18 cellular contexts compared by ENCODE assay signal in genomic region chr2:234271342-234271741, GRCh38.
DNase-seq lines count a peak whose midpoint lies in the region; ATAC-seq and TF ChIP-seq lines count a peak whose summit lies in the region.
"Had no signal": no experiment of that assay in that cellular context is flagged by ENCODE, and none has a peak within 500 bp of the region (broad histone marks: within the 10 kb centered on the region; RNA-seq: fewer than 3 reads in every experiment).

No MANE protein-coding gene starts in this region.

- H3K36me3 ChIP-seq in PC-3 (ENCODE audit: low read depth, low read length) (no peaks in the 10 kb centered on the region), mesenchymal stem cell (ENCODE audit: control insufficient read depth in 1 of 2, insufficient read depth in 2 of 2, low read depth in 1 of 2, low read length in 2 of 2) (no peaks in the 10 kb centered on the region)
- H3K36me3 ChIP-seq: BE2C had no signal

- H4K20me1 ChIP-seq in PC-3 (ENCODE audit: low read length): no peaks in the 10 kb centered on the region

- H3K27ac ChIP-seq in PC-3 (ENCODE audit: low read length) (no peak overlapping the region), caudate nucleus (ENCODE audit: low read depth, low read length) (no peak overlapping the region), mesenchymal stem cell (ENCODE audit: low read length, poor library complexity, severe bottlenecking) (no peak overlapping the region)
- H3K27ac ChIP-seq: HL-60 had no signal

- H3K4me1 ChIP-seq in PC-3 (ENCODE audit: insufficient read depth, low read length): peaks cover 9% of the 10 kb centered on the region
- H3K4me1 ChIP-seq in mesenchymal stem cell (ENCODE audit: control insufficient read depth, insufficient read depth, low read depth, low read length): peaks cover 2% of the 10 kb centered on the region
- H3K4me1 ChIP-seq: BE2C had no signal

- no peak overlapping the region for H3K4me3 ChIP-seq in PC-3 (ENCODE audit: low read length)
- H3K4me3 ChIP-seq in choroid plexus epithelial cell (ENCODE audit: low read depth, low read length): no peak overlapping the region
- no peak overlapping the region for H3K4me3 ChIP-seq in mesenchymal stem cell (ENCODE audit: insufficient read depth in 1 of 2, low read depth in 1 of 2, low read length in 2 of 2)

- POLR2A ChIA-PET in PC-3 (lab: Charles Lee; ENCODE audit: unreplicated experiment): no interaction called here
- POLR2A ChIA-PET in activated CD4-positive, alpha-beta memory T cell treated with anti-CD3 and anti-CD28 coated beads, Interleukin-2, amount 10 ng/mL, durations not matched to agents 7 days and 5 days (lab: Charles Lee): interaction anchor here (0.7 to 1.7 kb wide), 6 partner anchors 13 to 226 kb away, joined by 3 to 8 read pairs (median 4); partner anchors contain the start of gene ARL4C

- H3K9me2 ChIP-seq in PC-3 (replicated peaks; ENCODE audit: low read length): no peaks in the 10 kb centered on the region

- intact Hi-C loops in PC-3 (cut with micrococcal nuclease): no loop called here

- H3K4me1 Mint-ChIP-seq in stimulated activated naive CD8-positive, alpha-beta T cell treated with anti-CD3 and anti-CD28 coated beads, Interleukin-15, Interleukin-2, amounts not matched to agents 100 ng/mL and 50 ng/mL, for 24 hours (ENCODE audit: low read depth): peaks cover 83% of the 10 kb centered on the region
- H3K4me1 Mint-ChIP-seq in type B pancreatic cell (ENCODE audit: unreplicated experiment): no peaks in the 10 kb centered on the region
- H3K4me1 Mint-ChIP-seq in activated CD4-positive, alpha-beta memory T cell treated with anti-CD3 and anti-CD28 coated beads, Interleukin-2, amount 10 ng/mL, durations not matched to agents 7 days and 5 days: peaks cover 74% of the 10 kb centered on the region
- H3K4me1 Mint-ChIP-seq: H9 had no signal

- H3K79me2 ChIP-seq in PC-3 (ENCODE audit: low read length): no peaks in the 10 kb centered on the region

- H2BK120ac ChIP-seq in mesenchymal stem cell (ENCODE audit: low read depth, low read length): no peak overlapping the region

- H2AK5ac ChIP-seq in mesenchymal stem cell (ENCODE audit: low read length, severe bottlenecking): no peak overlapping the region

- H4K8ac ChIP-seq in mesenchymal stem cell (ENCODE audit: low read length): no peak overlapping the region

- H3K9me3 Mint-ChIP-seq in stimulated activated naive CD8-positive, alpha-beta T cell treated with anti-CD3 and anti-CD28 coated beads, Interleukin-15, Interleukin-2, amounts not matched to agents 100 ng/mL and 50 ng/mL, for 24 hours: no peaks in the 10 kb centered on the region
- peaks cover 6% of the 10 kb centered on the region for H3K9me3 Mint-ChIP-seq in type B pancreatic cell
- peaks cover 5% of the 10 kb centered on the region for H3K9me3 Mint-ChIP-seq in activated CD4-positive, alpha-beta memory T cell treated with anti-CD3 and anti-CD28 coated beads, Interleukin-2, amount 10 ng/mL, durations not matched to agents 7 days and 5 days
- H3K9me3 Mint-ChIP-seq: CD4-positive, alpha-beta T cell; H9 had no signal

- H2AFZ ChIP-seq in PC-3 (ENCODE audit: low read length): no peak overlapping the region
- no peak overlapping the region for H2AFZ ChIP-seq in mesenchymal stem cell (ENCODE audit: low read depth, low read length)

- H3K27me3 Mint-ChIP-seq in stimulated activated naive CD8-positive, alpha-beta T cell treated with anti-CD3 and anti-CD28 coated beads, Interleukin-15, Interleukin-2, amounts not matched to agents 100 ng/mL and 50 ng/mL, for 24 hours: no peaks in the 10 kb centered on the region
- no peaks in the 10 kb centered on the region for H3K27me3 Mint-ChIP-seq in type B pancreatic cell
- no peaks in the 10 kb centered on the region for H3K27me3 Mint-ChIP-seq in activated CD4-positive, alpha-beta memory T cell treated with anti-CD3 and anti-CD28 coated beads, Interleukin-2, amount 10 ng/mL, durations not matched to agents 7 days and 5 days
- H3K27me3 Mint-ChIP-seq: CD4-positive, alpha-beta T cell had no signal

- no peaks in the 10 kb centered on the region for H3F3A ChIP-seq in PC-3 (ENCODE audit: low read length, unreplicated experiment)

- H2BK15ac ChIP-seq in mesenchymal stem cell (ENCODE audit: low read depth, poor library complexity, severe bottlenecking): no peak overlapping the region

- DNase-seq in stimulated activated naive CD8-positive, alpha-beta T cell treated with anti-CD3 and anti-CD28 coated beads, Interleukin-15, Interleukin-2, amounts not matched to agents 100 U/mL and 50 U/mL, for 24 hours: no peak
- DNase-seq in PC-3 (no peak), choroid plexus epithelial cell (ENCODE audit: low read depth) (no peak), type B pancreatic cell (ENCODE audit: extremely low spot score, unreplicated experiment) (no peak), caudate nucleus (lab: John Stamatoyannopoulos, UW) (no peak), mesenchymal stem cell (no peak)
- no peak for DNase-seq in activated CD4-positive, alpha-beta memory T cell treated with anti-CD3 and anti-CD28 coated beads, Interleukin-2, amount 10 ng/mL, durations not matched to agents 7 days and 5 days
- DNase-seq: BE2C; CD4-positive, alpha-beta T cell; H9; NCI-H1417 treated with DMSO at 0.1 percent for 48 hours; NCI-H2107; NCI-H2227 treated with DMSO at 0.1 percent for 48 hours; NCI-H524; SHP77 treated with DMSO at 0.1 percent for 48 hours had no signal

- H3K4me2 ChIP-seq in PC-3 (ENCODE audit: low read length): no peak overlapping the region
- H3K4me2 ChIP-seq in mesenchymal stem cell (ENCODE audit: low read length, poor library complexity, severe bottlenecking): no peak overlapping the region

- 89% methylated on average over 4 of the region's 4 CpGs for WGBS in mesenchymal stem cell

- H3K27ac Mint-ChIP-seq in stimulated activated naive CD8-positive, alpha-beta T cell treated with anti-CD3 and anti-CD28 coated beads, Interleukin-15, Interleukin-2, amounts not matched to agents 100 ng/mL and 50 ng/mL, for 24 hours: peak overlapping the region; percentile 96
- H3K27ac Mint-ChIP-seq in type B pancreatic cell: no peak overlapping the region
- H3K27ac Mint-ChIP-seq in activated CD4-positive, alpha-beta memory T cell treated with anti-CD3 and anti-CD28 coated beads, Interleukin-2, amount 10 ng/mL, durations not matched to agents 7 days and 5 days: no peak overlapping the region
- H3K27ac Mint-ChIP-seq: H9 had no signal

- H3K9ac ChIP-seq in PC-3 (ENCODE audit: low read length) (no peak overlapping the region), mesenchymal stem cell (ENCODE audit: low read length) (no peak overlapping the region)

- no TSS peak for BruUV-seq in PC-3 (replicated peaks; lab: Mats Ljungman, UMichigan)

- H4K91ac ChIP-seq in mesenchymal stem cell (ENCODE audit: low read length): no peak overlapping the region

- no peak overlapping the region for H2BK5ac ChIP-seq in mesenchymal stem cell (ENCODE audit: low read depth, low read length, poor library complexity, severe bottlenecking)

- no peaks in the 10 kb centered on the region for H3K79me1 ChIP-seq in mesenchymal stem cell (replicated peaks; ENCODE audit: low read length, poor library complexity, severe bottlenecking)

- no peak for TF ChIP-seq CTCF in PC-3 (conservative IDR thresholded peaks at IDR 0.05; ENCODE audit: low read depth, low read length)
- peak; percentile 21 for TF ChIP-seq CTCF in choroid plexus epithelial cell (conservative IDR thresholded peaks at IDR 0.05; ENCODE audit: low read depth, low read length)
- TF ChIP-seq CTCF in type B pancreatic cell (conservative IDR thresholded peaks at IDR 0.05): peak; percentile 28

- H3K9me3 ChIP-seq in PC-3 (ENCODE audit: low read length) (no peaks in the 10 kb centered on the region), mesenchymal stem cell (ENCODE audit: control insufficient read depth, low read length) (no peaks in the 10 kb centered on the region)
- H3K9me3 ChIP-seq: BE2C had no signal

- CTCF ChIA-PET in PC-3 (lab: Charles Lee): interaction anchor here (0.7 kb wide), 1 partner anchor 124 kb away, joined by 5 read pairs; no protein-coding TSS in a partner anchor
- CTCF ChIA-PET in activated CD4-positive, alpha-beta memory T cell treated with anti-CD3 and anti-CD28 coated beads, Interleukin-2, amount 10 ng/mL, durations not matched to agents 7 days and 5 days (lab: Charles Lee): interaction anchor here (1.0 to 1.3 kb wide), 4 partner anchors 10 to 294 kb away, joined by 3 to 5 read pairs (median 4); no protein-coding TSS in a partner anchor

- no peak overlapping the region for H3K23ac ChIP-seq in mesenchymal stem cell (ENCODE audit: low read length in 2 of 2)

- H3K4ac ChIP-seq in mesenchymal stem cell (ENCODE audit: low read depth in 1 of 2, low read length in 2 of 2): no peak overlapping the region

- no peaks in the 10 kb centered on the region for H3K27me3 ChIP-seq in PC-3 (ENCODE audit: low read length)
- no peaks in the 10 kb centered on the region for H3K27me3 ChIP-seq in mesenchymal stem cell (ENCODE audit: control insufficient read depth in 1 of 2, insufficient read depth in 1 of 2, low read length in 2 of 2)
- H3K27me3 ChIP-seq: BE2C had no signal

- no peak overlapping the region for H2BK12ac ChIP-seq in mesenchymal stem cell (ENCODE audit: low read length in 2 of 2)

- H3K14ac ChIP-seq in mesenchymal stem cell (ENCODE audit: low read length in 2 of 2): no peak overlapping the region

- no peak overlapping the region for H3K18ac ChIP-seq in mesenchymal stem cell (ENCODE audit: low read depth in 1 of 2, low read length in 2 of 2)

- peaks cover 4% of the 10 kb centered on the region for H3K36me3 Mint-ChIP-seq in stimulated activated naive CD8-positive, alpha-beta T cell treated with anti-CD3 and anti-CD28 coated beads, Interleukin-15, Interleukin-2, amounts not matched to agents 100 ng/mL and 50 ng/mL, for 24 hours (ENCODE audit: low read depth)
- H3K36me3 Mint-ChIP-seq in type B pancreatic cell: no peaks in the 10 kb centered on the region
- H3K36me3 Mint-ChIP-seq in activated CD4-positive, alpha-beta memory T cell treated with anti-CD3 and anti-CD28 coated beads, Interleukin-2, amount 10 ng/mL, durations not matched to agents 7 days and 5 days (ENCODE audit: low read depth): peaks cover 25% of the 10 kb centered on the region

- no peak for ATAC-seq in stimulated activated naive CD8-positive, alpha-beta T cell treated with anti-CD3 and anti-CD28 coated beads, Interleukin-15, Interleukin-2, amounts not matched to agents 100 U/mL and 50 U/mL, for 24 hours
- ATAC-seq in PC-3: peak; percentile 31; the same call in 1 of the 2 replicates
- ATAC-seq: SK-N-SH treated with all-trans-retinoic acid at 6 μM for 48 hours had no signal

- no peak overlapping the region for H3K4me3 Mint-ChIP-seq in stimulated activated naive CD8-positive, alpha-beta T cell treated with anti-CD3 and anti-CD28 coated beads, Interleukin-15, Interleukin-2, amounts not matched to agents 100 ng/mL and 50 ng/mL, for 24 hours
- no peak overlapping the region for H3K4me3 Mint-ChIP-seq in type B pancreatic cell
- no peak overlapping the region for H3K4me3 Mint-ChIP-seq in activated CD4-positive, alpha-beta memory T cell treated with anti-CD3 and anti-CD28 coated beads, Interleukin-2, amount 10 ng/mL, durations not matched to agents 7 days and 5 days
- H3K4me3 Mint-ChIP-seq: CD4-positive, alpha-beta T cell; H9 had no signal
